1 cellular context compared by ENCODE assay signal in genomic region chr17:40551874-40552768, GRCh38.
TF ChIP-seq lines count a peak whose summit lies in the region.

No MANE protein-coding gene starts in this region.

TF ChIP-seq in HepG2, 621 proteins besides CTCF, POLR2A, EP300 and RAD21 (continued from another document and continues in another):
- TF ChIP-seq ZNF615 (CRISPR knock-in tag; IDR thresholded peaks at IDR 0.05; ENCODE audit: borderline replicate concordance) (0 out of 2 replicates have a peak, but pooled peaks have one; percentile 74), ONECUT2 (CRISPR knock-in tag; IDR thresholded peaks at IDR 0.05) (0 out of 2 replicates have a peak, but pooled peaks have one; percentile 44), CHD2 (IDR thresholded peaks at IDR 0.05; ENCODE audit: low read depth, low read length) (no peak), TEAD3 (CRISPR knock-in tag; optimal IDR thresholded peaks at IDR 0.05; ENCODE audit: borderline replicate concordance) (peak; percentile 97), ZNF792 (CRISPR knock-in tag; IDR thresholded peaks at IDR 0.05) (peak; percentile 85; the same call in 1 of the 2 replicates), CREM (IDR thresholded peaks at IDR 0.05) (peak; percentile 78), CREM (CRISPR knock-in tag; IDR thresholded peaks at IDR 0.05) (no peak), DNMT1 (CRISPR knock-in tag; IDR thresholded peaks at IDR 0.05) (no peak), NR2F2 (IDR thresholded peaks at IDR 0.05; ENCODE audit: borderline replicate concordance, low read depth) (peak; percentile 97), ZBTB7A (CRISPR knock-in tag; IDR thresholded peaks at IDR 0.05) (peak; percentile 22; the same call in 1 of the 2 replicates), HNRNPL (IDR thresholded peaks at IDR 0.05; ENCODE audit: low read depth, low read length) (peak; percentile 90), KLF11 (CRISPR knock-in tag; IDR thresholded peaks at IDR 0.05) (no peak), ZBTB1 (CRISPR knock-in tag; IDR thresholded peaks at IDR 0.05; ENCODE audit: borderline replicate concordance) (no peak), TERF1 (CRISPR knock-in tag; IDR thresholded peaks at IDR 0.05) (no peak), BORCS8-MEF2B (CRISPR knock-in tag; IDR thresholded peaks at IDR 0.05) (peak; percentile 60; the same call in 1 of the 2 replicates), HES4 (CRISPR knock-in tag; IDR thresholded peaks at IDR 0.05; ENCODE audit: borderline replicate concordance) (no peak), ZSCAN29 (CRISPR knock-in tag; conservative IDR thresholded peaks at IDR 0.05) (no peak), DPF2 (CRISPR knock-in tag; IDR thresholded peaks at IDR 0.05; ENCODE audit: borderline replicate concordance, low read depth) (peak; percentile 69; the same call in 1 of the 2 replicates), ZNF773 (CRISPR knock-in tag; IDR thresholded peaks at IDR 0.05; ENCODE audit: borderline replicate concordance) (no peak), ZNF570 (CRISPR knock-in tag; IDR thresholded peaks at IDR 0.05; ENCODE audit: borderline replicate concordance) (no peak), ZNF44 (CRISPR knock-in tag; IDR thresholded peaks at IDR 0.05) (no peak), HOXA7 (CRISPR knock-in tag; IDR thresholded peaks at IDR 0.05) (no peak), NFAT5 (CRISPR knock-in tag; IDR thresholded peaks at IDR 0.05) (no peak), GATAD2A (CRISPR knock-in tag; IDR thresholded peaks at IDR 0.05) (peak; percentile 97), ZNF207 (IDR thresholded peaks at IDR 0.05; ENCODE audit: borderline replicate concordance) (no peak), REST (IDR thresholded peaks at IDR 0.05; ENCODE audit: borderline replicate concordance in 1 of 2, low read depth in 1 of 2, low read length in 2 of 2) (peak in 1 of 2 experiments; percentile 70; a peak in 2 of 4 replicates), HNRNPUL1 (IDR thresholded peaks at IDR 0.05; ENCODE audit: low read depth, low read length) (no peak), IRF2 (CRISPR knock-in tag; IDR thresholded peaks at IDR 0.05) (peak; percentile 87; the same call in 1 of the 2 replicates), DNMT3B (CRISPR knock-in tag; conservative IDR thresholded peaks at IDR 0.05) (no peak; the same call in 1 of the 2 replicates), RERE (CRISPR knock-in tag; IDR thresholded peaks at IDR 0.05; ENCODE audit: low read depth) (peak; percentile 88), ZNF275 (CRISPR knock-in tag; IDR thresholded peaks at IDR 0.05; ENCODE audit: borderline replicate concordance) (peak; percentile 24; the same call in 1 of the 2 replicates), ASH2L (IDR thresholded peaks at IDR 0.05; ENCODE audit: insufficient read length, low read depth, low read length) (peak; percentile 6), ZNF33A (CRISPR knock-in tag; IDR thresholded peaks at IDR 0.05; ENCODE audit: borderline replicate concordance) (no peak), PHF21A (CRISPR knock-in tag; IDR thresholded peaks at IDR 0.05) (peak; percentile 89; the same call in 1 of the 2 replicates), HNRNPH1 (optimal IDR thresholded peaks at IDR 0.05; ENCODE audit: low read depth, low read length) (no peak), ELF4 (CRISPR knock-in tag; IDR thresholded peaks at IDR 0.05; ENCODE audit: borderline replicate concordance) (peak; percentile 74; the same call in 1 of the 2 replicates), ZFX (CRISPR knock-in tag; IDR thresholded peaks at IDR 0.05; ENCODE audit: low read depth) (no peak; the same call in 1 of the 2 replicates), DDIT3 (CRISPR knock-in tag; IDR thresholded peaks at IDR 0.05) (no peak), ZNF770 (CRISPR knock-in tag; IDR thresholded peaks at IDR 0.05) (peak; percentile 51; the same call in 1 of the 2 replicates), ZNF234 (CRISPR knock-in tag; conservative IDR thresholded peaks at IDR 0.05) (no peak), ZNF841 (CRISPR knock-in tag; IDR thresholded peaks at IDR 0.05; ENCODE audit: borderline replicate concordance) (no peak), TEF (CRISPR knock-in tag; IDR thresholded peaks at IDR 0.05) (no peak), NR3C1 (CRISPR knock-in tag; IDR thresholded peaks at IDR 0.05) (no peak)
